8 cellular contexts compared by ENCODE assay signal in genomic region chr22:37930270-37930951, GRCh38. TPM values are rescaled to one million over a fixed set of nuclear protein-coding genes. Genes with fewer than 3 reads are reported as not detected.
A peak's percentile ranks its signal among the peaks of the same experiment; 100 is the strongest.
DNase-seq lines count a peak whose midpoint lies in the region; ATAC-seq and TF ChIP-seq lines count a peak whose summit lies in the region.

No MANE protein-coding gene starts in this region.

- H3K9me3 ChIP-seq in parathyroid adenoma (ENCODE audit: control insufficient read depth, low read length): no peaks in the 10 kb centered on the region

- no peak overlapping the region for H3K4me3 ChIP-seq in parathyroid adenoma (ENCODE audit: low read depth, low read length)

- H3K9ac ChIP-seq in parathyroid adenoma: no peak overlapping the region

- DNase-seq in EH (ENCODE audit: low read depth): peak; percentile 50
- peak; percentile 61 for DNase-seq in dermis blood vessel endothelial cell
- no peak for DNase-seq in cortex of kidney (lab: John Stamatoyannopoulos, UW)
- no peak for DNase-seq in NCI-H1092 treated with DMSO at 0.1 percent for 48 hours (lab: John Stamatoyannopoulos, UW)

- H3K27me3 ChIP-seq in parathyroid adenoma (ENCODE audit: control insufficient read depth, insufficient read depth, low read length): no peaks in the 10 kb centered on the region

- no peak for ATAC-seq in HG02870 (IDR thresholded peaks at IDR 0.05; ENCODE audit: unreplicated experiment)
- no peak for ATAC-seq in GM21737 (IDR thresholded peaks at IDR 0.05; ENCODE audit: unreplicated experiment)

- no peaks in the 10 kb centered on the region for H3K36me3 ChIP-seq in parathyroid adenoma (ENCODE audit: control insufficient read depth, insufficient read depth, low read length)

- no peaks in the 10 kb centered on the region for H3K79me2 ChIP-seq in parathyroid adenoma

- TF ChIP-seq CTCF in LNCAP (IDR thresholded peaks at IDR 0.05) (peak; percentile 44; the same call in 1 of the 2 replicates), parathyroid adenoma (IDR thresholded peaks at IDR 0.05) (peak; percentile 27)

- H2AFZ ChIP-seq in parathyroid adenoma: no peak overlapping the region

- no peak overlapping the region for H3K4me2 ChIP-seq in parathyroid adenoma (ENCODE audit: low read length)

- peaks cover 11% of the 10 kb centered on the region for H3K4me1 ChIP-seq in parathyroid adenoma

- no peak overlapping the region for H3K27ac ChIP-seq in parathyroid adenoma

RNA-seq across cellular contexts. Expression of gene C22orf23, which starts 23.0 kb away (rescaled TPM):
- 0.05 TPM in 1 of 2 replicates, not detected in the other for total RNA-seq in dermis blood vessel endothelial cell

RNA-seq across cellular contexts. Expression of gene POLR2F, which starts 23.1 kb away (rescaled TPM):
- total RNA-seq in dermis blood vessel endothelial cell: 46.6 and 48.7 TPM in 2 replicates

RNA-seq across cellular contexts. Expression of gene MICALL1, which starts 24.3 kb away (rescaled TPM):
- total RNA-seq in dermis blood vessel endothelial cell: 36.4 and 52.7 TPM in 2 replicates

RNA-seq across cellular contexts. Expression of gene SOX10, which starts 53.9 kb away (rescaled TPM):
- total RNA-seq in dermis blood vessel endothelial cell: not detected in 2 replicates

Comparison
In these comparisons a context has a peak if more than half of its experiments do, and no peak if none do; other contexts are left out.
1. DNase-seq: peak in EH (single experiment) and dermis blood vessel endothelial cell (single experiment); none in cortex of kidney (single experiment) and NCI-H1092 treated with DMSO at 0.1 percent for 48 hours (single experiment).